Comparison of ENCODE assay signal across 9 cellular contexts in the genomic region with DNA sequence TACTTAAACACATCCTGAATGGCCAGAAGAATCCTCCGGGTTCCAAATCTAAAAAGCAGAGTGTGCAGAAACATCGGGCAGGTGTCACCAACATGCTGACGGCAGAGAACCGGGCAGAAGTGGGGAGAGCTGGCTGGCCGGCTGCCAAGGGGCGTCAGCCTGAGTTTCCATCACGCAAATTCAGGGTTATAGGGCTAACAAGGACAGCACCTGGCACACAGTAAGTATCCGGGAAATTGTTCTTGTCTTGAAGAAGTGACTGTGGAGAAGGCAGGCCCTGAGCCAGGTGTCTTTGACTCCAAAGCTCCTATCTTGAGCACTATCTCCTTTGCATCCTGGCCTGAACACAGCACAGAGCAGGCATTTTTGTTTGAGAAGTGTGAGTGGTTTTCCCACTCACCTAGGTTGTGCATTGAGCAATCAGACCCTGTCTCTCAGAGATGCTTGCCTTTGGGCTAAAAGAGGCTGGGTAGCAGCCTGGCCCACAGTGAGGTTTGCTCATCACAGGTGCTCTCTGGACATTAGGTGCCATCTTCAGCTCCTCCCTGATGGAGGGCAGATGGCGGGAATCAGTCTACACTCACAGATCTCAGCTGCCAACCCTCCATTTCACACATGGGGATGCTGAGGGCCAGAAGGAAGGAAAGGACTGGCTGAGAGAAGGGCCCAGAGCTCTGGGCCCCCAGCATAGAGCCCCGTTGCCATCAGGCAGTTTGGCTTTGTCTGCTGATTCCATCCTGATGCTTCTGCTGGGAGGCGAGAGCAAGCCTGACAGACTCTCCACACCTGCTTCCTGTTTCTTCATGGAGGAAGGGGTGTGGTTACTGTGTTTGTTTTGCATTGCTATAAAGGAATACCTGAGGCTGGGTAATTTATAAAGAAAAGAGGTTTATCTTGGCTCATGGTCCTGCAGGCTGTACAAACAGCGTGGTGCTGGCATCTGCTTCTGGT.
DNase-seq lines count a peak whose midpoint lies in the region; ATAC-seq and TF ChIP-seq lines count a peak whose summit lies in the region.
"Had no signal": no experiment of that assay in that cellular context is flagged by ENCODE, and none has a peak within 500 bp of the region (broad histone marks: within the 10 kb centered on the region; RNA-seq: fewer than 3 reads in every experiment).

No MANE protein-coding gene starts in this region.

- H3K27ac ChIP-seq in VCaP: 0 out of 2 replicates have a peak overlapping the region, but pooled peaks have one; percentile 8

- no peak for TF ChIP-seq CTCF in VCaP (conservative IDR thresholded peaks at IDR 0.05)

- ATAC-seq in GM18870 (IDR thresholded peaks at IDR 0.05; ENCODE audit: unreplicated experiment): no peak

- peak; percentile 97 for DNase-seq in DMS79 treated with DMSO at 0.1 percent for 48 hours (lab: John Stamatoyannopoulos, UW)
- DNase-seq in NCI-H1105 treated with DMSO at 0.1 percent for 48 hours (lab: John Stamatoyannopoulos, UW): peak; percentile 90
- DNase-seq in germinal center (ENCODE audit: low spot score): peak; percentile 53
- no peak for DNase-seq in SIG-M5 treated with dmso at 0.1 percent for 504 hours (lab: John Stamatoyannopoulos, UW; ENCODE audit: unreplicated experiment)
- DNase-seq in pons (ENCODE audit: low spot score): no peak
- DNase-seq in NCI-H1694 treated with DMSO at 0.1 percent for 48 hours (lab: John Stamatoyannopoulos, UW): no peak
- DNase-seq: activated gamma-delta T cell had no signal

Comparison
In these comparisons a context has a peak if more than half of its experiments do, and no peak if none do; other contexts are left out.
1. DNase-seq: peak in DMS79 treated with DMSO at 0.1 percent for 48 hours (single experiment), NCI-H1105 treated with DMSO at 0.1 percent for 48 hours (single experiment) and germinal center (single experiment); none in SIG-M5 treated with dmso at 0.1 percent for 504 hours (single experiment), pons (single experiment) and NCI-H1694 treated with DMSO at 0.1 percent for 48 hours (single experiment).